7 cellular contexts compared by ENCODE assay signal in the genomic region with DNA sequence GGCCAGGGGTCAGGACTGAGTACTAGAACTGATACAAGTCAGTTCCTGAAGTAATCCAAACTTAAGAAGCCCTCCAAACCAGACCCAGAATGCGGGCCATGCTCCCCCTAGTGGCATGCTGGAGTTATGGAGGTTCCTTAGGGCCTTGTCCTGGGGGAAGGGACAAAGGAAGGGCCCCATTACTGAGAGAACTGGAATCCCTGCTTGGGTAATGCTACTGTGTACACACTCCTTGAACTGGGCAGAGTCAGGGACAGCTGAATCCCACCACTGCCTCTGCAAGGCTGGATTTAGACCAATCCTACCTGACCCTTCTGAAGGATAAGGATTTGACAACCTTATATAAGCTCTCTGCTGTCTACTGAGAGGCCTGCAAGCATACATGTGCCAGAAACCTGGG.
DNase-seq lines count a peak whose midpoint lies in the region; ATAC-seq and TF ChIP-seq lines count a peak whose summit lies in the region.

No MANE protein-coding gene starts in this region.

- no peak overlapping the region for H3K4me3 Mint-ChIP-seq in activated B cell treated with CpG ODN at 0.5 μM for 24 hours

- TF ChIP-seq CTCF in GM12864 (IDR thresholded peaks at IDR 0.05; ENCODE audit: low read depth, low read length, missing control alignments) (peak; percentile 90), activated B cell treated with CpG ODN at 0.5 μM for 24 hours (IDR thresholded peaks at IDR 0.05) (peak; percentile 23), lower lobe of right lung (IDR thresholded peaks at IDR 0.05) (peak; percentile 90)

- H3K27ac Mint-ChIP-seq in activated B cell treated with CpG ODN at 0.5 μM for 24 hours, result no peak overlapping the region

- POLR2A ChIA-PET in activated B cell treated with CpG ODN at 0.5 μM for 24 hours (lab: Charles Lee), result interaction anchor here (0.6 to 2.0 kb wide), 4 partner anchors 19 to 280 kb away, joined by 3 to 11 read pairs (median 6); a partner anchor contains a TSS

- H3K27me3 ChIP-seq in lower lobe of right lung (ENCODE audit: low read depth), result no peaks in the 10 kb centered on the region

- peak overlapping the region; percentile 70 for H3K27ac ChIP-seq in lower lobe of right lung

- intact Hi-C loops in activated B cell treated with CpG ODN at 0.5 μM for 24 hours (cut with micrococcal nuclease) (loop anchor here (1.0 to 10.0 kb wide), 7 partner anchors 19 to 589 kb away; a partner anchor contains a TSS), lower lobe of right lung (cut with DNase I) (loop anchor here (10.0 kb wide), 1 partner anchor 51 kb away; no protein-coding TSS in a partner anchor)

- CTCF ChIA-PET in activated B cell treated with CpG ODN at 0.5 μM for 24 hours (lab: Charles Lee), result interaction anchor here (0.6 to 1.8 kb wide), 4 partner anchors 13 to 479 kb away, joined by 3 to 4 read pairs (median 4); no protein-coding TSS in a partner anchor

- no peak overlapping the region for H3K4me3 ChIP-seq in GM12864 (ENCODE audit: low read depth, low read length)
- no peak overlapping the region for H3K4me3 ChIP-seq in lower lobe of right lung

- peak; percentile 78 for ATAC-seq in HG02798 (IDR thresholded peaks at IDR 0.05; ENCODE audit: poor library complexity, unreplicated experiment)
- ATAC-seq in activated B cell treated with CpG ODN at 0.5 μM for 24 hours (ENCODE audit: low read depth), result peak; percentile 77
- ATAC-seq in lower lobe of right lung, result peak; percentile 81 to 86

- H3K9me3 ChIP-seq in lower lobe of right lung, result no peaks in the 10 kb centered on the region

- peaks cover 54% of the 10 kb centered on the region for H3K4me1 ChIP-seq in lower lobe of right lung

- peaks cover 10% of the 10 kb centered on the region for H3K27me3 Mint-ChIP-seq in activated B cell treated with CpG ODN at 0.5 μM for 24 hours

- no peaks in the 10 kb centered on the region for H3K36me3 ChIP-seq in lower lobe of right lung

- peaks cover 10% of the 10 kb centered on the region for H3K4me1 Mint-ChIP-seq in activated B cell treated with CpG ODN at 0.5 μM for 24 hours

- H3K36me3 Mint-ChIP-seq in activated B cell treated with CpG ODN at 0.5 μM for 24 hours (ENCODE audit: low read depth), result no peaks in the 10 kb centered on the region

- no peaks in the 10 kb centered on the region for H3K9me3 Mint-ChIP-seq in activated B cell treated with CpG ODN at 0.5 μM for 24 hours

- DNase-seq in GM12864 (ENCODE audit: low read depth) (peak; percentile 55), NCI-H2107 treated with DMSO at 0.1 percent for 48 hours (lab: John Stamatoyannopoulos, UW; ENCODE audit: unreplicated experiment) (peak; percentile 32), activated B cell treated with CpG ODN at 0.5 μM for 24 hours (peak; percentile 29), dermis blood vessel endothelial cell (peak; percentile 90), lower lobe of right lung (peak; percentile 77)
- DNase-seq in stimulated activated CD4-positive, alpha-beta T cell treated with anti-CD3 and anti-CD28 coated beads, TNF-alpha, amount 100 ng/mL, for 24 hours (ENCODE audit: low read depth in 3 of 3), result peak in 2 of 3 experiments; percentile 17 to 57

Comparison
In these comparisons a context has a peak if more than half of its experiments do, and no peak if none do; other contexts are left out.
1. DNase-seq: peak in every context shown above with its lines; median percentile 90 in dermis blood vessel endothelial cell; 77 in lower lobe of right lung; 55 in GM12864; 37 in stimulated activated CD4-positive, alpha-beta T cell treated with anti-CD3 and anti-CD28 coated beads, TNF-alpha, amount 100 ng/mL, for 24 hours; 32 in NCI-H2107 treated with DMSO at 0.1 percent for 48 hours; 29 in activated B cell treated with CpG ODN at 0.5 μM for 24 hours.
2. CTCF ChIP-seq: peak in every context shown above with its lines; median percentile 90 in GM12864; 90 in lower lobe of right lung; 23 in activated B cell treated with CpG ODN at 0.5 μM for 24 hours.